In the genomic region with DNA sequence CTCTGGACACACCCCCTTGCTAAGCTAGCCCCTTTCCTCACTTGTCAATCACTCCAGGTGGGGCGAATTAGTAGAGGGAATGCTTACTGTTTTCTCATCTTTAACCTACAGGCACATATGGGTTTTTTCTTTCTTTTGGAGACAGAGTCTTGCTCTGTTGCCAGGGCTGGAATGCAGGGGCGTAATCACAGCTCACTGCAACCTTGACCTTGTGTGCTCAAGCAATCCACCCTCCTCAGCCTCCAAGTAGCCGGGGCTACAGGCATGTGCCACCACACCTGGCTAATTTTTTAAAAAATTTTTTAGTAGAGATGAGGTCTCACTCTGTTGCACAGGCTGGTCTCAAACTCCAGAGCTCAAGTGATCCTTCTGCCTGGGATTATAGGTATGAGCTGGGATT, we compare ENCODE assay signal across 1 cellular context.
TF ChIP-seq lines count a peak whose summit lies in the region.

No MANE protein-coding gene starts in this region.

TF ChIP-seq in WTC11, 78 proteins besides CTCF, POLR2A, EP300 and RAD21 (continued from another document):
- no peak for TF ChIP-seq ZBTB43 (CRISPR knock-in tag; IDR thresholded peaks at IDR 0.05)
- no peak for TF ChIP-seq NFE2L1 (CRISPR knock-in tag; IDR thresholded peaks at IDR 0.05)
